Comparison of ENCODE assay signal across 13 cellular contexts in the genomic region with DNA sequence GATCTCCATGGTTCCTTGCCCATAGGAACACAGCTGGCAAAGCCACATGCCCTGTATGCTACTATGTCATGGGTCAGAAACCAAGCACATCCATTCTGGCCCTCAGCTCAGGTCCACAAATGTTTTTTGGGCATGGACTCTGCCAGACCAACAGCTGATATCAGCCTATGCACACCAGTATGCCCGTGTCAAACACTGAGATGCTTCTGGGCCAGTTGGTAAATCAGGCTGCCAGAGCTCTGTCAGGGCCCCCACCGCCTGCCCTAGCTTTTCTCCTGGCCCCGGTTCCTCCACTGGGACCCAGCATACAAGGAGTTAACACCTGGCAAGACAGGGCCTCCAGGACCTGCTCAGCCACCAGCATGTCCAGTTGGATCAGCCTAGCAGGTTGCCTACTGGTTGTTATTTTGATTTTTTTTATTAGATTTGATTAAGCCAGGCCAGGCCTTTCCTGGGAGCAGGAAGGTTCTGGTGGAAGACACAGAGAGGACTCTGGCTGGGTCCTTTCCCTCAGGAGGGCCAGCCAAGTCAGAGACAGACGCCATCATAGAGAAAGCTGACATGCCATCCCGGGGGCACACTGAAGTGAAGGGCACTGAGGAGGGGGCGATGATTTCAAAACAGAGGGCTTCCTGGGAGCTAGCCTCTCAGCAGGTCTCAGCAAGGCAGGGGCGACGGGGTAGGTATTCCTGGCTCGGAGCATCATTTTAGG.
"Had no signal": no experiment of that assay in that cellular context is flagged by ENCODE, and none has a peak within 500 bp of the region (broad histone marks: within the 10 kb centered on the region; RNA-seq: fewer than 3 reads in every experiment).

No MANE protein-coding gene starts in this region.

- DNase-seq: activated B cell treated with CpG ODN at 0.5 μM for 24 hours; activated CD4-positive, alpha-beta T cell treated with anti-CD3 and anti-CD28 coated beads, Interleukin-2, amount 50 U/mL, for 1 hour; activated naive CD4-positive, alpha-beta T cell; activated T-cell treated with anti-CD3 and anti-CD28 coated beads, Interleukin-2, amount 50 U/mL, for 4 hours; aorta; kidney; naive B cell; sigmoid colon; stimulated activated CD4-positive, alpha-beta T cell treated with anti-CD3 and anti-CD28 coated beads, Interleukin-2, amount 100 ng/mL, for 48 hours; stimulated activated naive CD4-positive, alpha-beta T cell treated with Interleukin-2 at 50 U/mL for 16 hours had no signal

- H3K4me1 Mint-ChIP-seq: activated B cell treated with CpG ODN at 0.5 μM for 24 hours, naive B cell had no signal

- H3K4me3 ChIP-seq: breast epithelium, sigmoid colon, suprapubic skin had no signal

- ATAC-seq: activated T-cell treated with anti-CD3 and anti-CD28 coated beads, Interleukin-2, amount 50 U/mL, for 4 hours had no signal

- H3K9me3 Mint-ChIP-seq: activated B cell treated with CpG ODN at 0.5 μM for 24 hours; activated T-cell treated with anti-CD3 and anti-CD28 coated beads, Interleukin-2, amount 50 U/mL, for 4 hours; naive B cell; T-helper 1 cell treated with Interleukin-12 subunit alpha and Interleukin-12 subunit beta and Interleukin-4 antibody, amounts not matched to agents 30 μg/mL and 1 μg/mL, for 36 hours had no signal

- H3K27me3 Mint-ChIP-seq: activated B cell treated with CpG ODN at 0.5 μM for 24 hours had no signal

- H3K27me3 ChIP-seq: breast epithelium, sigmoid colon, suprapubic skin had no signal

- H3K4me3 Mint-ChIP-seq: activated B cell treated with CpG ODN at 0.5 μM for 24 hours; activated T-cell treated with anti-CD3 and anti-CD28 coated beads, Interleukin-2, amount 50 U/mL, for 4 hours; naive B cell; T-helper 1 cell treated with Interleukin-12 subunit alpha and Interleukin-12 subunit beta and Interleukin-4 antibody, amounts not matched to agents 30 μg/mL and 1 μg/mL, for 36 hours had no signal

- H3K9me3 ChIP-seq: breast epithelium, sigmoid colon, suprapubic skin had no signal

- H3K36me3 ChIP-seq: breast epithelium, suprapubic skin had no signal

- H3K4me1 ChIP-seq: breast epithelium had no signal

- H3K27ac Mint-ChIP-seq: activated B cell treated with CpG ODN at 0.5 μM for 24 hours; naive B cell; T-helper 1 cell treated with Interleukin-12 subunit alpha and Interleukin-12 subunit beta and Interleukin-4 antibody, amounts not matched to agents 30 μg/mL and 1 μg/mL, for 36 hours had no signal

- H3K27ac ChIP-seq: breast epithelium, sigmoid colon, suprapubic skin had no signal

- H3K36me3 Mint-ChIP-seq: naive B cell had no signal
